Comparison of ENCODE assay signal across 8 cellular contexts in the genomic region with DNA sequence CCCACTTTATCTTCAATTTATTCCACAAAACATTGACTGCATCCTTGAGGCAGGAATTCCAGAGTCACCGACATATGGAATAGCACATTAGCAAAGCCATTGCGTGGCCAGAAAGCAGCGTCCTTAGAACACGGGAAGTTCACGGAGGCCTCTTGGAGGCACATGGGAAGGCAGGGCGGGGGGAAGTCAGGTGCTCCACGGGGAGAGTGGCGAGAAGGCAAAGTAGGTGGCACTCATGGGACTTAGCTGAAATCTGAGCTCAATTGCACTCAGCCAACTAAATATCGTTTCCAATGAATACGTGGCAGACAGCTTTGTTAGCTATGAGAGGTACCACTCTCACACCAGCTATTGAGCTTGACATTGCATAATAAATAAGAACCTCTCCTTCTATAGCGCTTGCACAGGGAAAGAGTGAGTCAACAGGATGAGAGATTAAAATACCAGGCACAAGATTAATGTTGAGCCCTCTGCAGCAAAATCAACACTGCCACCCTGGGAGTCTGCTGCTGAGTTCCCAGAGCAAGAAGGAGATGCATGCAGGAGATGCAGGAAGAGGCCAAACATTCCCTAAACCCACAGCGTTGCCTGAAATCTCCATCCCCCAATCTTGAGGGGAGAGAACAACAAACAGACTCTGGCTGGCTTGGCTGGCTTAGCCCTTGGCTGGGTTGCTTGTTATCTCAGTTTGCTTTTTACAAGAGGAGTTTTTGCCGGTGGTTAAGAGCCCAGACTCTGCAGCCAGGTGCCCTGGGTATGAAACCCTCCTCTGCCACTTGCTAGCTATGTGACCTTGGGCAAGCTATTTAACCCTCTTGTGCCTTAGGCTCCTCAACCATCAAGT. TPM values are rescaled to one million over a fixed set of nuclear protein-coding genes. Genes with fewer than 3 reads are reported as not detected.
DNase-seq lines count a peak whose midpoint lies in the region; ATAC-seq and TF ChIP-seq lines count a peak whose summit lies in the region.

No MANE protein-coding gene starts in this region.

- H3K36me3 ChIP-seq in tibial artery = no peaks in the 10 kb centered on the region

- H3K27ac ChIP-seq in tibial artery = no peak overlapping the region

- peak; percentile 86 for DNase-seq in GM03348 (ENCODE audit: low spot score)
- peak; percentile 39 for DNase-seq in NCI-H2196 treated with DMSO at 0.1 percent for 48 hours (lab: John Stamatoyannopoulos, UW; ENCODE audit: unreplicated experiment)
- DNase-seq in chondrocyte (ENCODE audit: low spot score) = peak; percentile 66
- DNase-seq in osteocyte (ENCODE audit: extremely low spot score, unreplicated experiment) = no peak
- DNase-seq in tibial artery = no peak
- no peak for DNase-seq in SKM-1 (lab: John Stamatoyannopoulos, UW; ENCODE audit: unreplicated experiment)

- H3K27me3 ChIP-seq in tibial artery = no peaks in the 10 kb centered on the region

- intact Hi-C loops in tibial artery (cut with DNase I; ENCODE audit: low total_unique reads) = no loop called here

- H3K27me3 Mint-ChIP-seq in chondrocyte (ENCODE audit: low read depth) (no peaks in the 10 kb centered on the region), osteocyte (ENCODE audit: unreplicated experiment) (no peaks in the 10 kb centered on the region)

- no peaks in the 10 kb centered on the region for H3K4me1 ChIP-seq in tibial artery

- TF ChIP-seq CTCF in chondrocyte (IDR thresholded peaks at IDR 0.05) = no peak
- TF ChIP-seq CTCF in osteocyte (IDR thresholded peaks at IDR 0.05) = no peak
- TF ChIP-seq CTCF in tibial artery (IDR thresholded peaks at IDR 0.05) = no peak

- H3K4me1 Mint-ChIP-seq in chondrocyte (ENCODE audit: low read depth) (peaks cover 63% of the 10 kb centered on the region), osteocyte (ENCODE audit: unreplicated experiment) (peaks cover 75% of the 10 kb centered on the region)

- H3K9me3 Mint-ChIP-seq in chondrocyte (ENCODE audit: low read depth) = no peaks in the 10 kb centered on the region
- H3K9me3 Mint-ChIP-seq in osteocyte (ENCODE audit: unreplicated experiment) = no peaks in the 10 kb centered on the region

- no peak overlapping the region for H3K4me3 ChIP-seq in tibial artery

- no peaks in the 10 kb centered on the region for H3K9me3 ChIP-seq in tibial artery

- H3K27ac Mint-ChIP-seq in chondrocyte (ENCODE audit: unreplicated experiment) (peak overlapping the region; percentile 79), osteocyte (ENCODE audit: unreplicated experiment) (peak overlapping the region; percentile 78)

- no peaks in the 10 kb centered on the region for H3K36me3 Mint-ChIP-seq in chondrocyte (ENCODE audit: low read depth)
- H3K36me3 Mint-ChIP-seq in osteocyte (ENCODE audit: unreplicated experiment) = no peaks in the 10 kb centered on the region

- ATAC-seq in HG03039 (IDR thresholded peaks at IDR 0.05; ENCODE audit: unreplicated experiment) (no peak), HG03175 (IDR thresholded peaks at IDR 0.05; ENCODE audit: unreplicated experiment) (no peak)

- H3K4me3 Mint-ChIP-seq in chondrocyte (ENCODE audit: unreplicated experiment) (no peak overlapping the region), osteocyte (ENCODE audit: unreplicated experiment) (no peak overlapping the region)

RNA-seq across cellular contexts. Expression of a gene that starts 28.8 kb away (rescaled TPM):
- total RNA-seq in chondrocyte (not detected in 3 replicates), osteocyte (not detected in 2 replicates)

Comparison
In these comparisons a context has a peak if more than half of its experiments do, and no peak if none do; other contexts are left out.
1. DNase-seq: peak in GM03348 (single experiment), NCI-H2196 treated with DMSO at 0.1 percent for 48 hours (single experiment) and chondrocyte (single experiment); none in osteocyte (single experiment), tibial artery (0 of 2) and SKM-1 (single experiment).